ENCODE assay signal across 8 cellular contexts in the genomic region with DNA sequence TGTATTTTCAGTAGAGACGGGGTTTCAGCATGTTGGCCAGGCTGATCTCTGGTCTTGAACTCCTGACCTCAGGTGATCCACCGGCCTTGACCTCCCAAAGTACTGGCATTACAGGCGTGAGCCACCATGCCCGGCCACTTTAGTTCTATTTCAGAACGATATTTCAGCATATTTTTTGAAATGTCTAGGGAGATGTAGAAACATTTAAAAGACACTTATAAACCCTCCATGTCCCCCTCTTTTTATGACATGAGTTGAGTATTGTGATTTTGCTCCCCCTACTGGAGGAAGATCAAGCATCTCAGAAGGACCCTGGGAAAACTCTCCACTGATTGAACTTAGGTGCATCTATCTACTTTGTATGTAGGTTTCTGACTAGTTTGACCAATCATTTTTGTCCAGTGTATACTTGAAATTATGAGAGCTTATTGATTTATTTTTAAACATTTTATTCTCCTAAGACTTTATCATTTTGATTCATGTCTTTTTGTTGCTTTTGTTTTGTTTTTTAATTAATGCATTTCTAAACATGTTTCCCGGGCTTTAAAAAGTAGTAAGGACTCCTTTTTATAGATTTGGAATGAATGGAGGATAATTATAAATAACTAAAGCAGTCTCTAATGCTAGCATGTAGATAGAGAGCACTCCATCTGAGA.
DNase-seq lines count a peak whose midpoint lies in the region; ATAC-seq and TF ChIP-seq lines count a peak whose summit lies in the region.

No MANE protein-coding gene starts in this region.

- intact Hi-C loops in ascending aorta (cut with DNase I) = loop anchor here (2.0 kb wide), 2 partner anchors 29 to 105 kb away; a partner anchor contains a TSS

- peaks cover 14 to 16% of the 10 kb centered on the region in 2 donors for H3K36me3 ChIP-seq in ascending aorta

- H3K27ac ChIP-seq in ascending aorta = peak overlapping the region in 1 of 2 donors; percentile 73

- peak; percentile 31 to 68 (median 50) for TF ChIP-seq CTCF in ascending aorta (IDR thresholded peaks at IDR 0.05)

- peak; percentile 33 to 39 for DNase-seq in NCI-H446 (lab: John Stamatoyannopoulos, UW)
- no peak for DNase-seq in NCI-H446 treated with DMSO at 0.1 percent for 48 hours (lab: John Stamatoyannopoulos, UW)
- DNase-seq in NCI-H1694 treated with DMSO at 0.1 percent for 48 hours (lab: John Stamatoyannopoulos, UW) = peak; percentile 38
- no peak for DNase-seq in ascending aorta (ENCODE audit: low spot score in 2 of 2)
- peak; percentile 39 for DNase-seq in iPS-NIHi11 (ENCODE audit: low spot score)
- peak; percentile 21 for DNase-seq in stromal cell of bone marrow (ENCODE audit: low read depth)
- DNase-seq in cerebellar nuclear complex (lab: John Stamatoyannopoulos, UW) = no peak

- ATAC-seq in GM21529 (IDR thresholded peaks at IDR 0.05; ENCODE audit: unreplicated experiment) = peak; percentile 75

- H3K4me1 ChIP-seq in ascending aorta = peaks cover 4 to 7% of the 10 kb centered on the region in 2 donors

- H3K27me3 ChIP-seq in ascending aorta = no peaks in the 10 kb centered on the region

- no peak overlapping the region for H3K4me3 ChIP-seq in ascending aorta

- H3K9me3 ChIP-seq in ascending aorta = no peaks in the 10 kb centered on the region

Comparison
In these comparisons a context has a peak if more than half of its experiments do, and no peak if none do; other contexts are left out.
1. DNase-seq: peak in NCI-H446 (2 of 2), NCI-H1694 treated with DMSO at 0.1 percent for 48 hours (single experiment), iPS-NIHi11 (single experiment) and stromal cell of bone marrow (single experiment); none in NCI-H446 treated with DMSO at 0.1 percent for 48 hours (single experiment), ascending aorta (0 of 2) and cerebellar nuclear complex (0 of 2).